ENCODE assay signal across 13 cellular contexts in genomic region chr5:98464737-98465330, GRCh38.
DNase-seq lines count a peak whose midpoint lies in the region; ATAC-seq and TF ChIP-seq lines count a peak whose summit lies in the region.
"Had no signal": no experiment of that assay in that cellular context is flagged by ENCODE, and none has a peak within 500 bp of the region (broad histone marks: within the 10 kb centered on the region; RNA-seq: fewer than 3 reads in every experiment).

No MANE protein-coding gene starts in this region.

- H3K36me3 ChIP-seq in thyroid gland, result no peaks in the 10 kb centered on the region
- H3K36me3 ChIP-seq: colonic mucosa had no signal

- intact Hi-C loops in thyroid gland (cut with DNase I), result no loop called here

- no peaks in the 10 kb centered on the region for H3K4me1 Mint-ChIP-seq in activated naive CD8-positive, alpha-beta T cell treated with anti-CD3 and anti-CD28 coated beads, Interleukin-2, amount 50 U/mL, for 24 hours

- 84 to 90% methylated on average over 3 of the region's 3 CpGs for WGBS in thyroid gland, 2 donors

- no peaks in the 10 kb centered on the region for H3K9me3 Mint-ChIP-seq in activated naive CD8-positive, alpha-beta T cell treated with anti-CD3 and anti-CD28 coated beads, Interleukin-2, amount 50 U/mL, for 24 hours

- H3K36me3 Mint-ChIP-seq in activated naive CD8-positive, alpha-beta T cell treated with anti-CD3 and anti-CD28 coated beads, Interleukin-2, amount 50 U/mL, for 24 hours (ENCODE audit: low read depth), result no peaks in the 10 kb centered on the region

- no peaks in the 10 kb centered on the region for H3K27me3 Mint-ChIP-seq in activated naive CD8-positive, alpha-beta T cell treated with anti-CD3 and anti-CD28 coated beads, Interleukin-2, amount 50 U/mL, for 24 hours

- H3K27me3 ChIP-seq in thyroid gland, result no peaks in the 10 kb centered on the region
- H3K27me3 ChIP-seq: colonic mucosa had no signal

- H3K4me1 ChIP-seq in thyroid gland, result no peaks in the 10 kb centered on the region
- H3K4me1 ChIP-seq: colonic mucosa had no signal

- H3K27ac ChIP-seq in substantia nigra (ENCODE audit: low read depth, low read length, poor library complexity, severe bottlenecking) (no peak overlapping the region), thyroid gland (no peak overlapping the region)
- H3K27ac ChIP-seq: colonic mucosa had no signal

- H3K4me3 ChIP-seq in thyroid gland (replicated peaks in 1 of 3), result no peak overlapping the region
- H3K4me3 ChIP-seq: colonic mucosa had no signal

- ATAC-seq in GM18907 (IDR thresholded peaks at IDR 0.05; ENCODE audit: unreplicated experiment) (peak; percentile 92), HG02610 (IDR thresholded peaks at IDR 0.05; ENCODE audit: unreplicated experiment) (peak; percentile 63), HG03520 (IDR thresholded peaks at IDR 0.05; ENCODE audit: unreplicated experiment) (peak; percentile 81)
- ATAC-seq in activated naive CD8-positive, alpha-beta T cell treated with anti-CD3 and anti-CD28 coated beads, Interleukin-2, amount 50 U/mL, for 24 hours, result no peak

- TF ChIP-seq CTCF in thyroid gland (IDR thresholded peaks at IDR 0.05), result no peak

- no peak for TF ChIP-seq POLR2A in thyroid gland (IDR thresholded peaks at IDR 0.05)

- no peak overlapping the region for H3K27ac Mint-ChIP-seq in activated naive CD8-positive, alpha-beta T cell treated with anti-CD3 and anti-CD28 coated beads, Interleukin-2, amount 50 U/mL, for 24 hours

- no peaks in the 10 kb centered on the region for H3K9me3 ChIP-seq in thyroid gland
- H3K9me3 ChIP-seq: colonic mucosa had no signal

- no peak overlapping the region for H3K4me3 Mint-ChIP-seq in activated naive CD8-positive, alpha-beta T cell treated with anti-CD3 and anti-CD28 coated beads, Interleukin-2, amount 50 U/mL, for 24 hours

- DNase-seq in foreskin melanocyte (peak; percentile 20), amniotic stem cell (lab: John Stamatoyannopoulos, UW) (no peak), substantia nigra (lab: John Stamatoyannopoulos, UW) (no peak), thyroid gland (no peak)
- no peak for DNase-seq in activated naive CD8-positive, alpha-beta T cell treated with anti-CD3 and anti-CD28 coated beads, Interleukin-2, amount 50 U/mL, for 24 hours
- DNase-seq: activated CD4-positive, alpha-beta T cell treated with anti-CD3 and anti-CD28 coated beads for 1 hour; activated naive CD4-positive, alpha-beta T cell; colonic mucosa; mesendoderm; NCI-H1930 had no signal
